ENCODE assay signal across 29 cellular contexts in genomic region chr4:173934201-173934600, GRCh38.
DNase-seq lines count a peak whose midpoint lies in the region; TF ChIP-seq lines count a peak whose summit lies in the region.
"Had no signal": no experiment of that assay in that cellular context is flagged by ENCODE, and none has a peak within 500 bp of the region (broad histone marks: within the 10 kb centered on the region; RNA-seq: fewer than 3 reads in every experiment).

No MANE protein-coding gene starts in this region.

- TF ChIP-seq POLR2A in stomach (IDR thresholded peaks at IDR 0.05): no peak

- H3K4me3 ChIP-seq in MG63 (no peak overlapping the region), cardiac fibroblast (replicated peaks in 1 of 2; ENCODE audit: low read depth in 2 of 2, low read length in 2 of 2) (no peak overlapping the region), mesendoderm (ENCODE audit: low read length) (no peak overlapping the region), coronary artery (no peak overlapping the region), stomach (no peak overlapping the region)
- H3K4me3 ChIP-seq: esophagus squamous epithelium, gastroesophageal sphincter, GM23338, lower lobe of right lung, mucosa of descending colon, Peyer's patch, smooth muscle cell had no signal

- DNase-seq in ELR (ENCODE audit: low read depth) (peak; percentile 65), MG63 (peak; percentile 3), cardiac fibroblast (ENCODE audit: low read depth in 2 of 2) (peak; percentile 47 to 83), mesendoderm (no peak), GM10266 (ENCODE audit: extremely low spot score) (no peak), coronary artery (ENCODE audit: low spot score) (no peak), NCI-H1930 (lab: John Stamatoyannopoulos, UW) (no peak), stomach (no peak)
- DNase-seq: activated CD4-positive, alpha-beta T cell treated with anti-CD3 and anti-CD28 coated beads for 48 hours; activated CD8-positive, alpha-beta memory T cell treated with anti-CD3 and anti-CD28 coated beads for 24 hours; activated T-cell treated with anti-CD3 and anti-CD28 coated beads for 4 hours; CD4-positive, alpha-beta T cell; DMS79 treated with DMSO at 0.1 percent for 48 hours; endodermal cell; esophagus squamous epithelium; lower lobe of right lung; mucosa of descending colon; natural killer cell; NCI-H1417 treated with DMSO at 0.1 percent for 48 hours; NCI-H2081 treated with DMSO at 0.1 percent for 48 hours; Peyer's patch; retina; SIG-M5; SW 1271; T-helper 9 cell had no signal

- H2BK120ac ChIP-seq in mesendoderm (ENCODE audit: low read depth, low read length): no peak overlapping the region

- no peak overlapping the region for H3K9ac ChIP-seq in mesendoderm (ENCODE audit: low read length)

- no peak overlapping the region for H2BK15ac ChIP-seq in mesendoderm (replicated peaks; ENCODE audit: low read depth)

- H3K18ac ChIP-seq in mesendoderm (ENCODE audit: low read length): no peak overlapping the region

- H3K4ac ChIP-seq in mesendoderm (ENCODE audit: low read depth, low read length): no peak overlapping the region

- H4K5ac ChIP-seq in mesendoderm (ENCODE audit: low read length): peak overlapping the region; percentile 68

- no peak overlapping the region for H3K23ac ChIP-seq in mesendoderm (ENCODE audit: low read length)

- TF ChIP-seq CTCF in cardiac fibroblast (IDR thresholded peaks at IDR 0.05; ENCODE audit: low read depth, low read length) (no peak), GM10266 (IDR thresholded peaks at IDR 0.05; ENCODE audit: control insufficient read depth, insufficient read depth, low read depth, missing control alignments) (no peak), coronary artery (IDR thresholded peaks at IDR 0.05) (no peak), stomach (IDR thresholded peaks at IDR 0.05) (no peak)

- WGBS in mesendoderm (ENCODE audit: extremely low coverage, insufficient coverage, low lambda C conversion rate): no CpG with 5 or more reads among the region's 2 CpGs
- 30 to 73% (median 48%) methylated on average over 2 of the region's 2 CpGs for WGBS in stomach, 5 donors

- peak overlapping the region; percentile 73 for H2BK5ac ChIP-seq in mesendoderm (ENCODE audit: low read length)

- H2AK5ac ChIP-seq in mesendoderm (ENCODE audit: low read length): no peak overlapping the region

- peaks cover 7% of the 10 kb centered on the region for H3K4me1 ChIP-seq in mesendoderm (ENCODE audit: control insufficient read depth, low read depth, low read length)
- H3K4me1 ChIP-seq in stomach: peaks cover 0 to 33% (median 13%) of the 10 kb centered on the region in 4 donors
- H3K4me1 ChIP-seq: esophagus squamous epithelium, lower lobe of right lung, Peyer's patch had no signal

- H4K8ac ChIP-seq in mesendoderm (ENCODE audit: low read depth, low read length): no peak overlapping the region

- no peak for TF ChIP-seq EP300 in stomach (IDR thresholded peaks at IDR 0.05)

- H3K79me2 ChIP-seq in mesendoderm (ENCODE audit: control insufficient read depth, insufficient read depth, low read length): no peaks in the 10 kb centered on the region

- peak overlapping the region; percentile 62 for H3K56ac ChIP-seq in mesendoderm (ENCODE audit: low read length)

- no peak overlapping the region for H3K27ac ChIP-seq in mesendoderm (ENCODE audit: low read depth, low read length)
- no peak overlapping the region for H3K27ac ChIP-seq in coronary artery
- H3K27ac ChIP-seq in stomach: no peak overlapping the region
- H3K27ac ChIP-seq: esophagus squamous epithelium, lower lobe of right lung, VCaP had no signal

- H3K79me1 ChIP-seq in mesendoderm (ENCODE audit: low read length): no peaks in the 10 kb centered on the region

- H3K36me3 ChIP-seq in MG63: no peaks in the 10 kb centered on the region
- H3K36me3 ChIP-seq in mesendoderm (ENCODE audit: control insufficient read depth, insufficient read depth, low read length): no peaks in the 10 kb centered on the region
- H3K36me3 ChIP-seq in stomach: no peaks in the 10 kb centered on the region
- H3K36me3 ChIP-seq: esophagus squamous epithelium, gastroesophageal sphincter, lower lobe of right lung, Peyer's patch had no signal

- H3K9me3 ChIP-seq in MG63 (no peaks in the 10 kb centered on the region), stomach (no peaks in the 10 kb centered on the region)
- H3K9me3 ChIP-seq: esophagus squamous epithelium, gastroesophageal sphincter, lower lobe of right lung, mucosa of descending colon, Peyer's patch had no signal

- no peak overlapping the region for H3K4me2 ChIP-seq in mesendoderm (ENCODE audit: low read length)
- H3K4me2 ChIP-seq: GM23338 had no signal

- intact Hi-C loops in stomach (cut with DNase I; ENCODE audit: low total_unique reads): no loop called here

- H3K27me3 ChIP-seq in MG63: no peaks in the 10 kb centered on the region
- H3K27me3 ChIP-seq in mesendoderm (ENCODE audit: insufficient read depth, low read length, poor library complexity): no peaks in the 10 kb centered on the region
- no peaks in the 10 kb centered on the region for H3K27me3 ChIP-seq in stomach
- H3K27me3 ChIP-seq: esophagus squamous epithelium, gastroesophageal sphincter, Peyer's patch had no signal

Comparison
In these comparisons a context has a peak if more than half of its experiments do, and no peak if none do; other contexts are left out.
1. DNase-seq: peak in ELR (single experiment), MG63 (single experiment) and cardiac fibroblast (2 of 2); none in mesendoderm (single experiment), GM10266 (single experiment), coronary artery (single experiment), NCI-H1930 (0 of 2) and stomach (single experiment).